13 cellular contexts compared by ENCODE assay signal in genomic region chr5:180787711-180788431, GRCh38. TPM values are rescaled to one million over a fixed set of nuclear protein-coding genes. Genes with fewer than 3 reads are reported as not detected.
DNase-seq lines count a peak whose midpoint lies in the region; ATAC-seq and TF ChIP-seq lines count a peak whose summit lies in the region.
"Had no signal": no experiment of that assay in that cellular context is flagged by ENCODE, and none has a peak within 500 bp of the region (broad histone marks: within the 10 kb centered on the region; RNA-seq: fewer than 3 reads in every experiment).

No MANE protein-coding gene starts in this region.

- WGBS in stomach, 5 donors: 63 to 79% (median 77%) methylated on average over 18 to 20 of the region's 20 CpGs

- peaks cover 33% of the 10 kb centered on the region; the same call in 1 of the 2 replicates for H3K4me1 ChIP-seq in iPS-20b (ENCODE audit: insufficient read depth, low read length)
- H3K4me1 ChIP-seq in stomach: peaks cover 38 to 77% (median 48%) of the 10 kb centered on the region in 4 donors

- H3K4me1 Mint-ChIP-seq in activated CD4-positive, alpha-beta T cell treated with anti-CD3 and anti-CD28 coated beads for 36 hours: peaks cover 24% of the 10 kb centered on the region
- peaks cover 7% of the 10 kb centered on the region for H3K4me1 Mint-ChIP-seq in activated B cell treated with CpG ODN at 0.5 μM for 24 hours

- H3K27me3 ChIP-seq in iPS-20b (ENCODE audit: insufficient read depth, low read length) (no peaks in the 10 kb centered on the region), stomach (no peaks in the 10 kb centered on the region)
- H3K27me3 ChIP-seq: SJSA1 had no signal

- H3K27ac Mint-ChIP-seq in activated CD4-positive, alpha-beta T cell treated with anti-CD3 and anti-CD28 coated beads for 36 hours: peak overlapping the region; percentile 15
- H3K27ac Mint-ChIP-seq in activated B cell treated with CpG ODN at 0.5 μM for 24 hours: peak overlapping the region; percentile 10

- H3K36me3 ChIP-seq in iPS-20b (ENCODE audit: insufficient read depth, low read depth, low read length) (peaks cover 23% of the 10 kb centered on the region; the same call in 1 of the 2 replicates), stomach (peaks cover 38 to 58% (median 53%) of the 10 kb centered on the region in 4 donors)

- H3K27me3 Mint-ChIP-seq in activated CD4-positive, alpha-beta T cell treated with anti-CD3 and anti-CD28 coated beads for 36 hours: no peaks in the 10 kb centered on the region
- H3K27me3 Mint-ChIP-seq in activated B cell treated with CpG ODN at 0.5 μM for 24 hours: no peaks in the 10 kb centered on the region
- H3K27me3 Mint-ChIP-seq: memory B cell had no signal

- CTCF ChIA-PET in activated CD4-positive, alpha-beta T cell treated with anti-CD3 and anti-CD28 coated beads for 36 hours (lab: Charles Lee): no interaction called here
- CTCF ChIA-PET in activated B cell treated with CpG ODN at 0.5 μM for 24 hours (lab: Charles Lee): interaction anchor here (1.8 kb wide), 1 partner anchor 73 kb away, joined by 5 read pairs; the partner anchor contains the start of gene ZFP62

- TF ChIP-seq CTCF in activated B cell treated with CpG ODN at 0.5 μM for 24 hours (IDR thresholded peaks at IDR 0.05): no peak
- no peak for TF ChIP-seq CTCF in stomach (IDR thresholded peaks at IDR 0.05)

- ATAC-seq in activated CD4-positive, alpha-beta T cell treated with anti-CD3 and anti-CD28 coated beads for 36 hours: no peak
- ATAC-seq in activated B cell treated with CpG ODN at 0.5 μM for 24 hours (ENCODE audit: low read depth) (no peak), HG02938 (IDR thresholded peaks at IDR 0.05; ENCODE audit: unreplicated experiment) (no peak)

- TF ChIP-seq EP300 in stomach (IDR thresholded peaks at IDR 0.05): no peak

- H3K36me3 Mint-ChIP-seq in activated CD4-positive, alpha-beta T cell treated with anti-CD3 and anti-CD28 coated beads for 36 hours (ENCODE audit: low read depth): peaks cover 18% of the 10 kb centered on the region
- peaks cover 45% of the 10 kb centered on the region for H3K36me3 Mint-ChIP-seq in activated B cell treated with CpG ODN at 0.5 μM for 24 hours (ENCODE audit: low read depth)

- H3K9me3 ChIP-seq in iPS-20b (ENCODE audit: insufficient read depth, low read depth, low read length) (no peaks in the 10 kb centered on the region), stomach (no peaks in the 10 kb centered on the region)
- H3K9me3 ChIP-seq: SJSA1 had no signal

- H3K9ac ChIP-seq in iPS-20b (ENCODE audit: low read depth, low read length): no peak overlapping the region

- no peak for DNase-seq in activated CD4-positive, alpha-beta T cell treated with anti-CD3 and anti-CD28 coated beads for 36 hours
- no peak for DNase-seq in activated CD4-positive, alpha-beta T cell treated with anti-CD3 and anti-CD28 coated beads for 4 hours
- no peak for DNase-seq in activated B cell treated with CpG ODN at 0.5 μM for 24 hours
- DNase-seq in stomach: no peak
- DNase-seq in superior temporal gyrus (ENCODE audit: extremely low spot score): no peak
- DNase-seq in stimulated activated CD4-positive, alpha-beta T cell treated with anti-CD3 and anti-CD28 coated beads, Interleukin-4, amount 100 ng/mL, for 4 hours: no peak
- DNase-seq: activated CD4-positive, alpha-beta T cell treated with anti-CD3 and anti-CD28 coated beads, Interleukin-2, amount 50 U/mL, for 4 hours; KG1; stimulated activated naive CD4-positive, alpha-beta T cell had no signal

- H3K4me3 ChIP-seq in iPS-20b (ENCODE audit: low read length) (no peak overlapping the region), stomach (no peak overlapping the region)
- H3K4me3 ChIP-seq: SJSA1 had no signal

- H3K27ac ChIP-seq in iPS-20b (ENCODE audit: low read length) (peak overlapping the region; percentile 56), stomach (peak overlapping the region in 4 of 5 donors; percentile 9 to 88 (median 84))

- POLR2A ChIA-PET in activated CD4-positive, alpha-beta T cell treated with anti-CD3 and anti-CD28 coated beads for 36 hours (lab: Charles Lee): no interaction called here
- POLR2A ChIA-PET in activated B cell treated with CpG ODN at 0.5 μM for 24 hours (lab: Charles Lee): no interaction called here

- no peak for TF ChIP-seq POLR2A in stomach (IDR thresholded peaks at IDR 0.05)

- intact Hi-C loops in activated CD4-positive, alpha-beta T cell treated with anti-CD3 and anti-CD28 coated beads for 36 hours (cut with DNase I, micrococcal nuclease): loop anchor here (10.0 kb wide), 2 partner anchors 47 to 267 kb away; no protein-coding TSS in a partner anchor
- intact Hi-C loops in activated B cell treated with CpG ODN at 0.5 μM for 24 hours (cut with micrococcal nuclease): no loop called here
- intact Hi-C loops in stomach (cut with DNase I; ENCODE audit: low total_unique reads): no loop called here

- H3K4me3 Mint-ChIP-seq in activated CD4-positive, alpha-beta T cell treated with anti-CD3 and anti-CD28 coated beads for 36 hours: no peak overlapping the region
- no peak overlapping the region for H3K4me3 Mint-ChIP-seq in activated B cell treated with CpG ODN at 0.5 μM for 24 hours
- H3K4me3 Mint-ChIP-seq: memory B cell had no signal

- no peaks in the 10 kb centered on the region for H3K9me3 Mint-ChIP-seq in activated CD4-positive, alpha-beta T cell treated with anti-CD3 and anti-CD28 coated beads for 36 hours (ENCODE audit: low read depth)
- no peaks in the 10 kb centered on the region for H3K9me3 Mint-ChIP-seq in activated B cell treated with CpG ODN at 0.5 μM for 24 hours
- H3K9me3 Mint-ChIP-seq: memory B cell had no signal

RNA-seq across cellular contexts. Expression of gene MGAT1, which starts 14.7 kb away (rescaled TPM):
- total RNA-seq in activated CD4-positive, alpha-beta T cell treated with anti-CD3 and anti-CD28 coated beads for 36 hours: 100 to 1,000 TPM in 1 of 2 experiments, 10 to 100 TPM in 1; 93.2 to 125 TPM
- total RNA-seq in activated B cell treated with CpG ODN at 0.5 μM for 24 hours: 66.9 and 74.5 TPM in 2 replicates
- 100 to 1,000 TPM in 3 of 5 donors, 10 to 100 TPM in 2; 57.2 to 656 (median 148) TPM for total RNA-seq in stomach
- polyA plus RNA-seq in stomach: 10 to 100 TPM; 52.8 to 63.3 (median 57.9) TPM

RNA-seq across cellular contexts. Expression of gene OR2Y1, which starts 48.0 kb away (rescaled TPM):
- not detected for total RNA-seq in activated CD4-positive, alpha-beta T cell treated with anti-CD3 and anti-CD28 coated beads for 36 hours
- total RNA-seq in activated B cell treated with CpG ODN at 0.5 μM for 24 hours (not detected in 2 replicates), stomach (not detected)
- polyA plus RNA-seq in stomach: not detected
- total RNA-seq: SJSA1 had no signal

Comparison
In these comparisons a context has a peak if more than half of its experiments do, and no peak if none do; other contexts are left out.
1. intact Hi-C loops: an anchor here in activated CD4-positive, alpha-beta T cell treated with anti-CD3 and anti-CD28 coated beads for 36 hours (10.0 kb wide); none called in activated B cell treated with CpG ODN at 0.5 μM for 24 hours and stomach.